18 cellular contexts compared by ENCODE assay signal in genomic region chr6:157282279-157282678, GRCh38. TPM values are rescaled to one million over a fixed set of nuclear protein-coding genes. Genes with fewer than 3 reads are reported as not detected.
DNase-seq lines count a peak whose midpoint lies in the region; ATAC-seq and TF ChIP-seq lines count a peak whose summit lies in the region.
"Had no signal": no experiment of that assay in that cellular context is flagged by ENCODE, and none has a peak within 500 bp of the region (broad histone marks: within the 10 kb centered on the region; RNA-seq: fewer than 3 reads in every experiment).

No MANE protein-coding gene starts in this region.

- H3K4me1 Mint-ChIP-seq in activated T-helper 17 cell treated with anti-CD3 and anti-CD28 coated beads, Interleukin-2, amount 50 U/mL, for 72 hours: no peaks in the 10 kb centered on the region
- peaks cover 6% of the 10 kb centered on the region for H3K4me1 Mint-ChIP-seq in stimulated activated effector memory CD8-positive, alpha-beta T cell treated with anti-CD3 and anti-CD28 coated beads, Interleukin-12 subunit alpha, Interleukin-12 subunit beta, amount 100 ng/mL, for 72 hours

- H3K9me3 Mint-ChIP-seq in activated T-helper 17 cell treated with anti-CD3 and anti-CD28 coated beads, Interleukin-2, amount 50 U/mL, for 72 hours: no peaks in the 10 kb centered on the region
- H3K9me3 Mint-ChIP-seq in stimulated activated effector memory CD8-positive, alpha-beta T cell treated with anti-CD3 and anti-CD28 coated beads, Interleukin-12 subunit alpha, Interleukin-12 subunit beta, amount 100 ng/mL, for 72 hours: no peaks in the 10 kb centered on the region

- no peak overlapping the region for H3K27ac ChIP-seq in left ventricle myocardium inferior (replicated peaks)
- H3K27ac ChIP-seq: KMS-11, PC-9 had no signal

- intact Hi-C loops in left ventricle myocardium inferior (cut with micrococcal nuclease): no loop called here

- H3K4me3 Mint-ChIP-seq in activated T-helper 17 cell treated with anti-CD3 and anti-CD28 coated beads, Interleukin-2, amount 50 U/mL, for 72 hours: no peak overlapping the region
- H3K4me3 Mint-ChIP-seq in stimulated activated effector memory CD8-positive, alpha-beta T cell treated with anti-CD3 and anti-CD28 coated beads, Interleukin-12 subunit alpha, Interleukin-12 subunit beta, amount 100 ng/mL, for 72 hours: no peak overlapping the region

- H3K4me3 ChIP-seq in left ventricle myocardium inferior: no peak overlapping the region
- H3K4me3 ChIP-seq: PC-9 had no signal

- peaks cover 4% of the 10 kb centered on the region for H3K27me3 Mint-ChIP-seq in activated T-helper 17 cell treated with anti-CD3 and anti-CD28 coated beads, Interleukin-2, amount 50 U/mL, for 72 hours

- H3K27me3 ChIP-seq in left ventricle myocardium inferior (ENCODE audit: low read depth): no peaks in the 10 kb centered on the region
- H3K27me3 ChIP-seq: BE2C had no signal

- H3K36me3 ChIP-seq in left ventricle myocardium inferior: no peaks in the 10 kb centered on the region
- H3K36me3 ChIP-seq: BE2C had no signal

- ATAC-seq in activated T-helper 17 cell treated with anti-CD3 and anti-CD28 coated beads, Interleukin-2, amount 50 U/mL, for 72 hours (replicated peaks): no peak
- ATAC-seq in stimulated activated effector memory CD8-positive, alpha-beta T cell treated with anti-CD3 and anti-CD28 coated beads, Interleukin-12 subunit alpha, Interleukin-12 subunit beta, amount 100 ng/mL, for 72 hours: peak; percentile 28

- no peak for TF ChIP-seq CTCF in left ventricle myocardium inferior (IDR thresholded peaks at IDR 0.05; ENCODE audit: borderline replicate concordance)

- H3K36me3 Mint-ChIP-seq in activated T-helper 17 cell treated with anti-CD3 and anti-CD28 coated beads, Interleukin-2, amount 50 U/mL, for 72 hours (ENCODE audit: low read depth): no peaks in the 10 kb centered on the region
- H3K36me3 Mint-ChIP-seq in stimulated activated effector memory CD8-positive, alpha-beta T cell treated with anti-CD3 and anti-CD28 coated beads, Interleukin-12 subunit alpha, Interleukin-12 subunit beta, amount 100 ng/mL, for 72 hours: no peaks in the 10 kb centered on the region

- H3K9me3 ChIP-seq in left ventricle myocardium inferior (replicated peaks): no peaks in the 10 kb centered on the region
- H3K9me3 ChIP-seq: BE2C had no signal

- DNase-seq in activated T-cell treated with anti-CD3 and anti-CD28 coated beads, Interleukin-2, amount 50 U/mL, for 48 hours: peak; percentile 30 to 37
- DNase-seq in activated T-cell treated with anti-CD3 and anti-CD28 coated beads for 4 hours: no peak
- peak; percentile 44 for DNase-seq in islet precursor cell
- DNase-seq in stimulated activated effector memory CD8-positive, alpha-beta T cell treated with anti-CD3 and anti-CD28 coated beads, Interleukin-12 subunit alpha, Interleukin-12 subunit beta, amount 100 ng/mL, for 72 hours (ENCODE audit: low spot score in 2 of 2): no peak
- DNase-seq in MV-4-11 (lab: John Stamatoyannopoulos, UW): no peak
- DNase-seq in left ventricle myocardium inferior: no peak
- DNase-seq: EL, GF-D8, GOT3, IMR-90, NCI-H1105, NCI-H2029 treated with DMSO at 0.1 percent for 48 hours, NCI-H226, NCI-H510A treated with DMSO at 0.1 percent for 48 hours had no signal

- peaks cover 6% of the 10 kb centered on the region for H3K4me1 ChIP-seq in left ventricle myocardium inferior
- H3K4me1 ChIP-seq: BE2C had no signal

- peak overlapping the region; percentile 30 for H3K27ac Mint-ChIP-seq in activated T-helper 17 cell treated with anti-CD3 and anti-CD28 coated beads, Interleukin-2, amount 50 U/mL, for 72 hours
- H3K27ac Mint-ChIP-seq in stimulated activated effector memory CD8-positive, alpha-beta T cell treated with anti-CD3 and anti-CD28 coated beads, Interleukin-12 subunit alpha, Interleukin-12 subunit beta, amount 100 ng/mL, for 72 hours: no peak overlapping the region

RNA-seq across cellular contexts. Expression of gene TMEM242, which starts 41.0 kb away (rescaled TPM):
- total RNA-seq in activated T-helper 17 cell treated with anti-CD3 and anti-CD28 coated beads, Interleukin-2, amount 50 U/mL, for 72 hours: 1 to 10 TPM; 5.1 to 6.2 TPM
- 19.8 TPM for total RNA-seq in left ventricle myocardium inferior

Comparison
In these comparisons a context has a peak if more than half of its experiments do, and no peak if none do; other contexts are left out.
1. DNase-seq: peak in activated T-cell treated with anti-CD3 and anti-CD28 coated beads, Interleukin-2, amount 50 U/mL, for 48 hours (2 of 2) and islet precursor cell (single experiment); none in activated T-cell treated with anti-CD3 and anti-CD28 coated beads for 4 hours (single experiment), stimulated activated effector memory CD8-positive, alpha-beta T cell treated with anti-CD3 and anti-CD28 coated beads, Interleukin-12 subunit alpha, Interleukin-12 subunit beta, amount 100 ng/mL, for 72 hours (0 of 2), MV-4-11 (single experiment) and left ventricle myocardium inferior (single experiment).